Comparison of ENCODE assay signal across 9 cellular contexts in genomic region chr10:44261710-44262455, GRCh38.
DNase-seq lines count a peak whose midpoint lies in the region; ATAC-seq lines count a peak whose summit lies in the region.
"Had no signal": no experiment of that assay in that cellular context is flagged by ENCODE, and none has a peak within 500 bp of the region (broad histone marks: within the 10 kb centered on the region; RNA-seq: fewer than 3 reads in every experiment).

No MANE protein-coding gene starts in this region.

- ATAC-seq in GM18511 (IDR thresholded peaks at IDR 0.05; ENCODE audit: unreplicated experiment) (peak; percentile 67), HG03196 (IDR thresholded peaks at IDR 0.05; ENCODE audit: unreplicated experiment) (no peak), GM19452 (IDR thresholded peaks at IDR 0.05; ENCODE audit: unreplicated experiment) (no peak), HG03342 (IDR thresholded peaks at IDR 0.05; ENCODE audit: unreplicated experiment) (no peak)

- DNase-seq in AG08395 (ENCODE audit: low spot score) (peak; percentile 70), M059J (ENCODE audit: low read depth) (peak; percentile 80), iris pigment epithelial cell (ENCODE audit: low read depth) (peak; percentile 6)
- DNase-seq in stimulated activated CD4-positive, alpha-beta T cell treated with anti-CD3 and anti-CD28 coated beads, Interleukin-4, amount 100 ng/mL, for 24 hours = no peak
- DNase-seq: activated gamma-delta T cell had no signal
